In genomic region chr1:30930631-30931173, GRCh38 we compare ENCODE assay signal across 1 cellular context.
A peak's percentile ranks its signal among the peaks of the same experiment; 100 is the strongest.
TF ChIP-seq lines count a peak whose summit lies in the region.

No MANE protein-coding gene starts in this region.

TF ChIP-seq in K562, 482 proteins besides CTCF, POLR2A, EP300 and RAD21 (continued from another document):
- TF ChIP-seq E2F8 (IDR thresholded peaks at IDR 0.05; ENCODE audit: low read depth, partially characterized antibody) (peak; percentile 53), ILF3 (IDR thresholded peaks at IDR 0.05; ENCODE audit: borderline replicate concordance) (peak; percentile 77; the same call in 1 of the 2 replicates), MBD2 (IDR thresholded peaks at IDR 0.05; ENCODE audit: borderline replicate concordance, low read depth) (0 out of 2 replicates have a peak, but pooled peaks have one; percentile 5), ZNF717 (CRISPR knock-in tag; IDR thresholded peaks at IDR 0.05) (peak; percentile 53; the same call in 1 of the 2 replicates), POLR2B (IDR thresholded peaks at IDR 0.05; ENCODE audit: low read depth, partially characterized antibody) (peak; percentile 62), PHB (CRISPR knock-in tag; IDR thresholded peaks at IDR 0.05) (no peak), SIN3A (IDR thresholded peaks at IDR 0.05; ENCODE audit: borderline replicate concordance in 2 of 2, control insufficient read depth in 1 of 2, low read depth in 2 of 2, low read length in 2 of 2) (peak in 1 of 2 experiments; percentile 73; a peak in 1 of 4 replicates), YBX1 (IDR thresholded peaks at IDR 0.05) (no peak), RBM22 (IDR thresholded peaks at IDR 0.05; ENCODE audit: low read depth, low read length, poor library complexity, severe bottlenecking) (no peak), SNRNP70 (optimal IDR thresholded peaks at IDR 0.05; ENCODE audit: low read depth, low read length) (no peak), SUPT5H (IDR thresholded peaks at IDR 0.05) (peak; percentile 66), TFAP4 (CRISPR knock-in tag; IDR thresholded peaks at IDR 0.05; ENCODE audit: borderline replicate concordance) (0 out of 2 replicates have a peak, but pooled peaks have one; percentile 11), POLR2AphosphoS5 (IDR thresholded peaks at IDR 0.05; ENCODE audit: control insufficient read depth, insufficient read depth, low read depth, low read length) (peak; percentile 32; the same call in 1 of the 2 replicates), MYNN (IDR thresholded peaks at IDR 0.05) (peak; percentile 73), MYNN (CRISPR knock-in tag; IDR thresholded peaks at IDR 0.05) (no peak), RNF219 (CRISPR knock-in tag; IDR thresholded peaks at IDR 0.05) (no peak), NFE2L1 (tag; IDR thresholded peaks at IDR 0.05; ENCODE audit: borderline replicate concordance, low read depth) (no peak)
